ENCODE assay signal across 25 cellular contexts in the genomic region with DNA sequence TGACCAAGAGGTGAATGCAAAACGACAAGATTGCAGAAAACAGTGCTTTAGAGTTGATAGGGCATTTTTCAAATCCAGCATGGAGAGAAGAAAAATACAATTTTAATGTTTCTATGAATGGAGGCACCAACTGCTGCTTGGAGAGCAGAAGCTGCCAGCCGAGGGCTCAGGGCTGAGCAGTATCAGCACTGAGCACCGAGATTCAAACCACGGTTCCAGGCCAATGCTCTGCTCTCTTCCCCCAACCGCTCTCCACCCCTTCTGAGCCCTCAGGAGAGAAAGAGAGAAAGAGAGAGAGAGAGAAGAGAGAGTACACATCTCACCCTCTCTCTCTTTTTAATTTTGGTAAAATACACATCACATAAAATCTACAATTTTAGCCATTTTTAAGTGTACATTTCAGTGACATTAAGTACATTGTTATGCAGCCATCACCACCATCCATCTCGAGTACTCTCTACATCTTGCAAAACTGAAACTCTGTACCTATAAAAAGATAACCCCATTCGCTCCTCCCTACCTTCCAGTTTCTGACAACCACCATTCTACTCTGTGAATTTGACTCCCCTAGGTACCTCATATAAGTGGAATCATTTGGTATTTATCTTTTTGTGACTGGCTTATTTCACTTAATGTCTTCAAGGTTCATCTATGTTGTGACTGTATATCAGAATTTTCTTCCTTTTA.
"Had no signal": no experiment of that assay in that cellular context is flagged by ENCODE, and none has a peak within 500 bp of the region (broad histone marks: within the 10 kb centered on the region; RNA-seq: fewer than 3 reads in every experiment).

No MANE protein-coding gene starts in this region.

- H3K27ac ChIP-seq: breast epithelium, colonic mucosa had no signal

- FAIRE-seq: TTC549 had no signal

- H3K9me3 ChIP-seq: breast epithelium, colonic mucosa, MG63 had no signal

- H3K36me3 ChIP-seq: breast epithelium, colonic mucosa, MG63 had no signal

- H3K4me1 ChIP-seq: breast epithelium, colonic mucosa had no signal

- H3K4me3 ChIP-seq: breast epithelium, colonic mucosa, MG63 had no signal

- DNase-seq: activated B cell treated with CpG ODN at 0.5 μM for 24 hours; activated CD4-positive, alpha-beta T cell treated with anti-CD3 and anti-CD28 coated beads for 1 hour; activated CD4-positive, alpha-beta T cell treated with anti-CD3 and anti-CD28 coated beads, Interleukin-2, amount 10 ng/mL, durations not matched to agents 24 days and 14 days; activated CD4-positive, alpha-beta T cell treated with anti-CD3 and anti-CD28 coated beads, Interleukin-2, amount 50 U/mL, for 48 hours; activated CD8-positive, alpha-beta memory T cell treated with anti-CD3 and anti-CD28 coated beads, Interleukin-2, amount 10 ng/mL, durations not matched to agents 7 days and 5 days; activated effector memory CD4-positive, alpha-beta T cell treated with Interleukin-2 at 50 U/mL for 16 hours; activated naive CD4-positive, alpha-beta T cell; activated T-cell treated with anti-CD3 and anti-CD28 coated beads, Interleukin-2, amount 50 U/mL, for 24 hours; aorta; caudate nucleus; colonic mucosa; MG63; MV-4-11; NCI-H1092 treated with DMSO at 0.1 percent for 48 hours; NCI-H1417 treated with DMSO at 0.1 percent for 48 hours; NCI-H2029; NCI-H2107; NCI-H524; PC-3; SIG-M5; T-cell; T-helper 2 cell; T1000 had no signal

- ATAC-seq: activated CD8-positive, alpha-beta memory T cell treated with anti-CD3 and anti-CD28 coated beads, Interleukin-2, amount 10 ng/mL, durations not matched to agents 7 days and 5 days; PC-3; T-cell had no signal

- H3K27me3 ChIP-seq: breast epithelium, colonic mucosa, MG63 had no signal
